ENCODE assay signal across 8 cellular contexts in the genomic region with DNA sequence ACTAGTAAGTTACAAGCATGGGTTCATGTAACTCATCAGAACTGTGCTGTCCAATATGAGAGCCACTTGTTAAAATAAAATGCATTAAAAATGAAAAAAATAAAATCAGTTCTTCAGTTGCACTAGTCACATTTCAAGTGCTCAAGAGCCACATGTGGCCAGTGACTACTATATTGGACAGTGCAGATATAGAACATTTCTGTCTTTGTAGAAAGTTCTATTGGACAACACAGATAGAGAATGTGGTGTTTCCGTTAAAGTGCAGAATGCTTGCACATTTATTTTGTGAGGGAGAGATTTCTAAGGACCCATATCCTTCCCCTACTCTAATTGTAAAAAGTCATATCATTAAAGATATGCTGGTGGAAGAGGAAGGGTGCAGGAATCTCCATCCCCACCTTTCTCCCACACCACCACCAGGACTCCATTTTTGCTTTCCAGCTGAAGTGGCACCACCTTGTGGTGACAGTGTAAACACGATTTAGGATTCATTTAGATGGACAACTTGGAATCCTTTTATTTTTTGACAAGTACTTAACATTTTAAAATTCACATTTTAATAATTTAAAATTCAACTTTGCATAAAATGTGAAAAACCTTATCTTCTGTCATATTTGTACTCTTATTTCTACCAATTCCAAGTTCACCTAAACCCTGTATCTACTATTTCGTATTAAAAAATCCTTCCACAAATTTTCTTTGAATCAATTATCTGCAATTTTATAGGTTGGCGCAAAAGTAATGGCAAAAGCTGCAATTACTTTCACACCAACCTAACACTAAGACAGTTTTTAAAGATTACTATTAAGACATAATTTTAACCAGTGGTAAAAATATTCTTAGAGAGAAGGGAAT. TPM values are rescaled to one million over a fixed set of nuclear protein-coding genes. Genes with fewer than 3 reads are reported as not detected.
DNase-seq lines count a peak whose midpoint lies in the region; ATAC-seq, FAIRE-seq and TF ChIP-seq lines count a peak whose summit lies in the region.

No MANE protein-coding gene starts in this region.

- dilution Hi-C loops in mammary epithelial cell (cut with HindIII; ENCODE audit: low sequenced_read_pairs): no loop called here

- intact Hi-C loops in mammary epithelial cell (cut with micrococcal nuclease) (loop anchor here (1.0 to 5.0 kb wide), 4 partner anchors 160 to 906 kb away; no protein-coding TSS in a partner anchor), left colon (cut with DNase I, micrococcal nuclease) (no loop called here), vagina (cut with DNase I) (no loop called here)

- no peaks in the 10 kb centered on the region for H3K27me3 Mint-ChIP-seq in T-helper 17 cell

- peak; percentile 48 for FAIRE-seq in GM19239 (lab: Jason Lieb, UNC)

- H3K9me3 ChIP-seq in mammary epithelial cell (replicated peaks; ENCODE audit: insufficient read depth, low read length) (no peaks in the 10 kb centered on the region), vagina (no peaks in the 10 kb centered on the region), T-helper 17 cell (ENCODE audit: control insufficient read depth, low read length, poor library complexity, severe bottlenecking) (no peaks in the 10 kb centered on the region)

- no peak overlapping the region for H3K4me3 ChIP-seq in mammary epithelial cell (replicated peaks in 1 of 3; ENCODE audit: insufficient read depth in 1 of 3, low read depth in 2 of 3, low read length in 3 of 3)
- no peak overlapping the region for H3K4me3 ChIP-seq in vagina

- H3K9ac ChIP-seq in mammary epithelial cell (ENCODE audit: insufficient read depth, low read length): no peak overlapping the region

- peaks cover 2% of the 10 kb centered on the region for H3K4me1 Mint-ChIP-seq in T-helper 17 cell

- ATAC-seq in left colon: peak; percentile 64
- ATAC-seq in GM19397 (IDR thresholded peaks at IDR 0.05; ENCODE audit: unreplicated experiment): no peak
- ATAC-seq in T-helper 17 cell: no peak

- H3K36me3 ChIP-seq in mammary epithelial cell (ENCODE audit: insufficient read depth, low read length): no peaks in the 10 kb centered on the region
- no peaks in the 10 kb centered on the region for H3K36me3 ChIP-seq in vagina

- peak; percentile 79 for TF ChIP-seq CTCF in mammary epithelial cell (conservative IDR thresholded peaks at IDR 0.05 in 1 of 2, IDR thresholded peaks at IDR 0.05 in 1 of 2; ENCODE audit: extremely low read depth in 1 of 2, insufficient read depth in 1 of 2, low read depth in 1 of 2, low read length in 2 of 2)
- TF ChIP-seq CTCF in vagina (IDR thresholded peaks at IDR 0.05): peak; percentile 49 to 80 (median 76)

- no peak overlapping the region for H2AFZ ChIP-seq in mammary epithelial cell (ENCODE audit: low read depth, low read length)

- H3K4me2 ChIP-seq in mammary epithelial cell (ENCODE audit: insufficient read depth, low read depth, low read length): no peak overlapping the region

- H3K27me3 ChIP-seq in mammary epithelial cell (ENCODE audit: insufficient read depth, low read length) (no peaks in the 10 kb centered on the region), vagina (no peaks in the 10 kb centered on the region)

- 75% methylated on average over 4 of the region's 4 CpGs for WGBS in mammary epithelial cell (ENCODE audit: low coverage, missing lambda C conversion rate)

- H3K27ac ChIP-seq in mammary epithelial cell (ENCODE audit: insufficient read depth, low read depth, low read length): no peak overlapping the region
- H3K27ac ChIP-seq in vagina: no peak overlapping the region

- DNase-seq in COLO668 (lab: John Stamatoyannopoulos, UW; ENCODE audit: unreplicated experiment) (peak; percentile 45), GM19239 (ENCODE audit: insufficient read length, low spot score) (no peak), NCI-H526 (lab: John Stamatoyannopoulos, UW) (peak; percentile 37 to 72), mammary epithelial cell (peak; percentile 32), left colon (peak in 1 of 2 donors; percentile 20), vagina (ENCODE audit: extremely low spot score in 2 of 2) (no peak), T-helper 17 cell (no peak)

- no peak overlapping the region for H3K4me3 Mint-ChIP-seq in T-helper 17 cell

- H3K36me3 Mint-ChIP-seq in T-helper 17 cell (ENCODE audit: low read depth): peaks cover 9% of the 10 kb centered on the region

- H3K4me1 ChIP-seq in mammary epithelial cell (ENCODE audit: insufficient read depth, low read length) (no peaks in the 10 kb centered on the region), vagina (no peaks in the 10 kb centered on the region)

- in situ Hi-C loops in mammary epithelial cell (cut with MboI; ENCODE audit: low sequenced_read_pairs in 2 of 2): no loop called here

- no peaks in the 10 kb centered on the region for H4K20me1 ChIP-seq in mammary epithelial cell (ENCODE audit: insufficient read depth, low read length)

- CTCF ChIA-PET in mammary epithelial cell (lab: Charles Lee; ENCODE audit: low non-redundant PET): interaction anchor here (1.2 kb wide), 1 partner anchor 52 kb away, joined by 3 read pairs; no protein-coding TSS in a partner anchor

- H3K27ac Mint-ChIP-seq in T-helper 17 cell: no peak overlapping the region

- H3K79me2 ChIP-seq in mammary epithelial cell (ENCODE audit: insufficient read depth, low read length): no peaks in the 10 kb centered on the region

- BruUV-seq in mammary epithelial cell (replicated peaks; lab: Mats Ljungman, UMichigan): no TSS peak

- no peak for TF ChIP-seq POLR2A in vagina (IDR thresholded peaks at IDR 0.05)

RNA-seq across cellular contexts. Expression of gene CD302, which starts 9.4 kb away (rescaled TPM):
- 1 to 10 TPM; 1.6 to 3.0 TPM for total RNA-seq in mammary epithelial cell
- 1.6 TPM for polyA plus RNA-seq in mammary epithelial cell
- polyA minus RNA-seq in mammary epithelial cell: not detected
- 10 to 100 TPM; 12.6 to 18.3 TPM for total RNA-seq in left colon
- total RNA-seq in vagina: 56.5 TPM
- total RNA-seq in T-helper 17 cell: 1 to 10 TPM; 1.5 to 3.0 TPM

Comparison
In these comparisons a context has a peak if more than half of its experiments do, and no peak if none do; other contexts are left out.
1. DNase-seq: peak in COLO668 (single experiment), NCI-H526 (2 of 2) and mammary epithelial cell (single experiment); none in GM19239 (single experiment), vagina (0 of 2) and T-helper 17 cell (0 of 3).